14 cellular contexts compared by ENCODE assay signal in the genomic region with DNA sequence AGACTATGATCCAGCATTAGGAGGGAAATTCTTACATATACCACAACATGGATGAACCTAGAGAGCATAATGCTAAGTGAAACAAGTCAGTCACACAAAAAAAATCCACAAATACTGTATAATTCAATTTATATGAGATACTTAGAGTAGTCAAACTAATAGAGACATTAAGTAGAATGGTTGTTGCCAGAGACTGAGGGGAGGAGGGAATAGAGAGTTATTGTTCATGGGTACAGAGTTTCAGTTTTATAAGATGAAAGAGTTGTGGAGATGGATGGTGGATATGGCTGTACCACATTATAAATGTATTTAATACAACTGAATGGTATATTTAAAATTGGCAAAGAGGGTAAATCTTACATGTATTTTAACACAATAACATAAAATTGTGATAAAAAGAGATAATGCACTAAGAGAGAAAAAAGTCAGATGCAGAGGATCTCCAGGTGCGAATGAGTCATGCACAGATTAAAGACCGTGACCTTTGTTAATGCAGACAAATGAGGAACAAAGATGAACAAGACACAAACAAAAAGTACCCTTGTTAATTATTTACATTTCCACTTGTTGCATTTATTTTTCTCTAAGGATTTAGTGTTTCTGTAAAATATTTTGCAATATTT.
DNase-seq lines count a peak whose midpoint lies in the region; ATAC-seq and TF ChIP-seq lines count a peak whose summit lies in the region.
"Had no signal": no experiment of that assay in that cellular context is flagged by ENCODE, and none has a peak within 500 bp of the region (broad histone marks: within the 10 kb centered on the region; RNA-seq: fewer than 3 reads in every experiment).

No MANE protein-coding gene starts in this region.

- TF ChIP-seq CTCF in GM13976 (IDR thresholded peaks at IDR 0.05; ENCODE audit: borderline replicate concordance, control extremely low read depth, extremely low read depth, insufficient read depth, missing control alignments), result no peak

- DNase-seq in GM13976 (ENCODE audit: low spot score) (peak; percentile 67), GM19238 (ENCODE audit: insufficient read length, low spot score) (no peak), UCSD-AML1 (lab: John Stamatoyannopoulos, UW; ENCODE audit: unreplicated experiment) (no peak)
- no peak for DNase-seq in activated CD4-positive, alpha-beta T cell treated with anti-CD3 and anti-CD28 coated beads, Interleukin-2, amount 50 U/mL, for 48 hours
- DNase-seq: activated T-cell treated with anti-CD3 and anti-CD28 coated beads, Interleukin-2, amount 50 U/mL, for 24 hours; DMS153; effector CD4-positive, alpha-beta T cell; left lung; SHP77; upper lobe of right lung had no signal

- peak; percentile 92 for ATAC-seq in GM19452 (IDR thresholded peaks at IDR 0.05; ENCODE audit: unreplicated experiment)
- peak; percentile 89 for ATAC-seq in HG02759 (IDR thresholded peaks at IDR 0.05; ENCODE audit: unreplicated experiment)
- ATAC-seq in HG03378 (IDR thresholded peaks at IDR 0.05; ENCODE audit: unreplicated experiment), result peak; percentile 82
- no peak for ATAC-seq in GM19035 (IDR thresholded peaks at IDR 0.05; ENCODE audit: unreplicated experiment)
- ATAC-seq: left lung, upper lobe of right lung had no signal

- in situ Hi-C loops in GM13976 (cut with MboI; ENCODE audit: low sequenced_read_pairs, unreplicated experiment), result no loop called here
